13 cellular contexts compared by ENCODE assay signal in genomic region chr3:12143949-12144504, GRCh38. TPM values are rescaled to one million over a fixed set of nuclear protein-coding genes. Genes with fewer than 3 reads are reported as not detected.
DNase-seq lines count a peak whose midpoint lies in the region; ATAC-seq and TF ChIP-seq lines count a peak whose summit lies in the region.
"Had no signal": no experiment of that assay in that cellular context is flagged by ENCODE, and none has a peak within 500 bp of the region (broad histone marks: within the 10 kb centered on the region; RNA-seq: fewer than 3 reads in every experiment).

No MANE protein-coding gene starts in this region.

- peak; percentile 81 for ATAC-seq in upper lobe of right lung
- ATAC-seq in HG02759 (IDR thresholded peaks at IDR 0.05; ENCODE audit: unreplicated experiment) = no peak
- ATAC-seq in GM19455 (IDR thresholded peaks at IDR 0.05; ENCODE audit: unreplicated experiment) = no peak
- ATAC-seq: naive thymus-derived CD4-positive, alpha-beta T cell had no signal

- H3K4me2 ChIP-seq in fibroblast of lung (ENCODE audit: extremely low read depth, insufficient read depth, low read length) = peak overlapping the region; percentile 32

- H3K9ac ChIP-seq in fibroblast of lung (ENCODE audit: insufficient read depth, low read length) = no peak overlapping the region

- H3K27me3 ChIP-seq in fibroblast of lung (ENCODE audit: control insufficient read depth, insufficient read depth, low read length) (peaks cover 2% of the 10 kb centered on the region), upper lobe of right lung (no peaks in the 10 kb centered on the region)
- H3K27me3 ChIP-seq: SJSA1 had no signal

- intact Hi-C loops in upper lobe of right lung (cut with DNase I) = no loop called here

- no peaks in the 10 kb centered on the region for H4K20me1 ChIP-seq in fibroblast of lung (ENCODE audit: control insufficient read depth, extremely low read depth, insufficient read depth, low read length)

- peak overlapping the region; percentile 4 for H2AFZ ChIP-seq in fibroblast of lung (ENCODE audit: low read length)

- DNase-seq in SK-MEL-5 (ENCODE audit: low read depth, low spot score) (peak; percentile 32), fibroblast of lung (ENCODE audit: low read depth in 2 of 2) (peak; percentile 80 to 95), non-pigmented ciliary epithelial cell (ENCODE audit: low read depth) (peak; percentile 55), upper lobe of right lung (peak; percentile 72), T-helper 9 cell (no peak), NCI-H748 (lab: John Stamatoyannopoulos, UW; ENCODE audit: unreplicated experiment) (no peak)
- DNase-seq: activated CD8-positive, alpha-beta memory T cell treated with anti-CD3 and anti-CD28 coated beads for 24 hours; GDM1; naive thymus-derived CD4-positive, alpha-beta T cell; NCI-H1417 had no signal

- in situ Hi-C loops in SK-MEL-5 (cut with HindIII; ENCODE audit: low pct_unique_long_range_greater_than_20kb, low sequenced_read_pairs) = no loop called here

- H3K27ac ChIP-seq in fibroblast of lung (ENCODE audit: insufficient read depth, low read length) (no peak overlapping the region), upper lobe of right lung (peak overlapping the region; percentile 73)
- H3K27ac ChIP-seq: SJSA1 had no signal

- H3K9me3 ChIP-seq in fibroblast of lung (ENCODE audit: control insufficient read depth, insufficient read depth, low read depth, low read length) (no peaks in the 10 kb centered on the region), upper lobe of right lung (no peaks in the 10 kb centered on the region)
- H3K9me3 ChIP-seq: SJSA1 had no signal

- H3K36me3 ChIP-seq in fibroblast of lung (ENCODE audit: control insufficient read depth, insufficient read depth, low read length) = no peaks in the 10 kb centered on the region
- H3K36me3 ChIP-seq in upper lobe of right lung = no peaks in the 10 kb centered on the region
- H3K36me3 ChIP-seq: SJSA1 had no signal

- H3K4me3 ChIP-seq in fibroblast of lung (replicated peaks in 1 of 4; ENCODE audit: control extremely low read depth in 1 of 4, insufficient read depth in 1 of 4, low read depth in 3 of 4, low read length in 4 of 4) = no peak overlapping the region
- no peak overlapping the region for H3K4me3 ChIP-seq in upper lobe of right lung
- H3K4me3 ChIP-seq: SJSA1 had no signal

- H3K4me1 ChIP-seq in fibroblast of lung (ENCODE audit: control insufficient read depth, extremely low read depth, insufficient read depth, low read length) (peaks cover 3% of the 10 kb centered on the region), upper lobe of right lung (peaks cover 11% of the 10 kb centered on the region)
- H3K4me1 ChIP-seq: SJSA1 had no signal

- TF ChIP-seq CTCF in fibroblast of lung (conservative IDR thresholded peaks at IDR 0.05 in 1 of 2, IDR thresholded peaks at IDR 0.05 in 1 of 2; ENCODE audit: low read depth in 1 of 2, low read length in 2 of 2) (no peak), upper lobe of right lung (IDR thresholded peaks at IDR 0.05) (no peak)

- H3K79me2 ChIP-seq in fibroblast of lung (ENCODE audit: control insufficient read depth, insufficient read depth, low read length) = no peaks in the 10 kb centered on the region

RNA-seq across cellular contexts. Expression of gene TIMP4, which starts 14.7 kb away (rescaled TPM):
- total RNA-seq in SK-MEL-5 (2014; rRNA removed; shearing (Covaris generic)) = not detected in 2 replicates
- not detected in 2 replicates for polyA plus RNA-seq in SK-MEL-5 (2015; cell fraction: cytosol; rRNA removed)
- not detected in 2 replicates for polyA plus RNA-seq in SK-MEL-5 (2015; cell fraction: nucleus; rRNA removed)
- total RNA-seq in fibroblast of lung (9.8 and 12.6 TPM in 2 replicates), upper lobe of right lung (6.9 TPM)
- polyA plus RNA-seq in fibroblast of lung = 2.8 and 5.2 TPM in 2 replicates
- polyA plus RNA-seq in fibroblast of lung (2012) = 2.3 and 3.2 TPM in 2 replicates
- polyA minus RNA-seq in fibroblast of lung (ENCODE audit: low replicate concordance) = 2.7 and 9.6 TPM in 2 replicates
- total RNA-seq: naive thymus-derived CD4-positive, alpha-beta T cell had no signal

Comparison
In these comparisons a context has a peak if more than half of its experiments do, and no peak if none do; other contexts are left out.
1. DNase-seq: peak in SK-MEL-5 (single experiment), fibroblast of lung (2 of 2), non-pigmented ciliary epithelial cell (single experiment) and upper lobe of right lung (single experiment); none in T-helper 9 cell (single experiment) and NCI-H748 (single experiment).